ENCODE assay signal across 8 cellular contexts in the genomic region with DNA sequence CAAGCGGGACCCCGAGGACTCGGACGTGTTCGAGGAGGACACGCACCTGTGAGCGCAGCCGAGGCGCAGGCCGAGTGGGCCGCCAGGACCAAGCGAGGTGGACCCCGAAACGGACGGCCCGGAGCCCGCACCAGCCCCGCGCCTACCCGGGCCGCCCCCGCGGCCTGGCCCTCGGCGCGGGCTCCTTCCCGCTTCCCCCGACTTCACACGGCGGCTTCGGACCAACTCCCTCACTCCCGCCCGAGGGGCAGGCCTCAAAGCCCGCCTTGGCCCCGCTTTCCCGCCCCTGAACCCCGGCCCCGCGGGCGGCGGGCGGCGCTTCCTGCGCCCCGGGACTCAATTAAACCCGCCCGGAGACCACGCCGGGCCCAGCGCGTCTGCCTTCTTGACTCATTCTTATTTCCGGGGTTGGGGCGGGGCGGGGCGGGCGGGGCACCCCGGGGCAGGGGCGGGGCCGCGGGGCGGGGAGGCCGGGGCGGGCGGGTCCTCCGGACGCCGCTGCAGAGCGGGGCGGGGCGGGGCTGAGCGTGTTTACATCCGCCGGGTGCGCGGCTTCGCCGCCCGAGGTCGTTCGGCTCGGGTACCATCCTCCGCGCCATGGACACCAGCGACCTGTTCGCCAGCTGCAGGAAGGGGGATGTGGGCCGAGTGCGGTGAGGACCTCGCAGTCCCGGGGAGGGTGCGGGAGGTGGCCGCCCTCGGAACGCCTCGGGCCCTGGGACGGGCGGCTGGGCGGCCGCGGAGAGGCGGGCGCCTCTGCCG. TPM values are rescaled to one million over a fixed set of nuclear protein-coding genes. Genes with fewer than 3 reads are reported as not detected.
A peak's percentile ranks its signal among the peaks of the same experiment; 100 is the strongest.
DNase-seq lines count a peak whose midpoint lies in the region; ATAC-seq, FAIRE-seq and TF ChIP-seq lines count a peak whose summit lies in the region.

A gene (plus strand): TSS at position 524 of the 762 bp plus-strand sequence. CDS start 74 bp downstream, at position 598.

- TSS peak; percentile 94 for BruUV-seq in HepG2 (replicated peaks; lab: Mats Ljungman, UMichigan)

- 0% methylated on average over 2 of the region's 102 CpGs for WGBS in HepG2 (ENCODE audit: low lambda C conversion rate)

- H3K27me3 ChIP-seq in HepG2 (ENCODE audit: control insufficient read depth in 1 of 2, insufficient read depth in 2 of 2, low read length in 2 of 2): peaks cover 0 to 4% of the 10 kb centered on the region in 2 experiments; a peak in 1 of 5 replicates

- peak; percentile 50 to 58 for TF ChIP-seq POLR2A in HepG2 (IDR thresholded peaks at IDR 0.05; ENCODE audit: insufficient read depth in 1 of 2, low read depth in 2 of 2, low read length in 2 of 2)

- DNase-seq in ACHN: peak; percentile 69
- DNase-seq in NCI-H510A treated with DMSO at 0.1 percent for 48 hours (lab: John Stamatoyannopoulos, UW): peak; percentile 30
- DNase-seq in activated CD4-positive, alpha-beta T cell treated with anti-CD3 and anti-CD28 coated beads, Interleukin-2, amount 10 ng/mL, durations not matched to agents 7 days and 5 days: peak; percentile 87
- peak; percentile 85 for DNase-seq in coronary artery (ENCODE audit: low spot score)
- DNase-seq in HepG2 (ENCODE audit: low spot score): peak; percentile 53
- peak; percentile 86 for DNase-seq in stimulated activated CD4-positive, alpha-beta T cell treated with anti-CD3 and anti-CD28 coated beads, Interleukin-4, amount 100 ng/mL, for 24 hours

- TF ChIP-seq RAD21 in HepG2 (CRISPR knock-in tag; IDR thresholded peaks at IDR 0.05): no peak

- CTCF ChIA-PET in activated CD4-positive, alpha-beta T cell treated with anti-CD3 and anti-CD28 coated beads, Interleukin-2, amount 10 ng/mL, durations not matched to agents 7 days and 5 days (lab: Charles Lee): interaction anchor here (0.9 kb wide), 1 partner anchor 98 kb away, joined by 4 read pairs; no protein-coding TSS in a partner anchor
- CTCF ChIA-PET in HepG2 (lab: Yijun Ruan, JAX; ENCODE audit: low intra/inter-chr PET ratio, low total read pairs): no interaction called here

- in situ Hi-C loops in ACHN (cut with HindIII; ENCODE audit: low pct_ligation_motif_present, low pct_unique_long_range_greater_than_20kb, low sequenced_read_pairs): loop anchor here (25.0 kb wide), 1 partner anchor 290 kb away; no protein-coding TSS in a partner anchor
- in situ Hi-C loops in HepG2 (cut with HindIII; ENCODE audit: extremely low pct_ligation_motif_present, low pct_unique_long_range_greater_than_20kb): no loop called here

- H4K20me1 ChIP-seq in HepG2 (ENCODE audit: insufficient read depth, low read length): no peaks in the 10 kb centered on the region

- H3K4me1 ChIP-seq in HepG2 (ENCODE audit: insufficient read depth, low read length): peaks cover 19% of the 10 kb centered on the region

- no peaks in the 10 kb centered on the region for H3K9me3 Mint-ChIP-seq in activated CD4-positive, alpha-beta T cell treated with anti-CD3 and anti-CD28 coated beads, Interleukin-2, amount 10 ng/mL, durations not matched to agents 7 days and 5 days

- intact Hi-C loops in HepG2 (cut with micrococcal nuclease; ENCODE audit: unreplicated experiment): no loop called here

- no peaks in the 10 kb centered on the region for H3K27me3 Mint-ChIP-seq in activated CD4-positive, alpha-beta T cell treated with anti-CD3 and anti-CD28 coated beads, Interleukin-2, amount 10 ng/mL, durations not matched to agents 7 days and 5 days

- peak within 1 kb of the TSS; percentile 97 for H3K4me3 ChIP-seq in coronary artery
- H3K4me3 ChIP-seq in HepG2 (replicated peaks in 1 of 3; ENCODE audit: insufficient read depth in 1 of 3, low read depth in 2 of 3, low read length in 3 of 3): peak within 1 kb of the TSS; percentile 69 to 78 (median 78)

- no peaks in the 10 kb centered on the region for H3K36me3 ChIP-seq in HepG2 (replicated peaks in 1 of 2; ENCODE audit: control insufficient read depth in 1 of 2, insufficient read depth in 2 of 2, low read length in 2 of 2)

- H3K4me2 ChIP-seq in HepG2 (ENCODE audit: low read depth, low read length): peak within 1 kb of the TSS; percentile 76

- H3K4me3 Mint-ChIP-seq in activated CD4-positive, alpha-beta T cell treated with anti-CD3 and anti-CD28 coated beads, Interleukin-2, amount 10 ng/mL, durations not matched to agents 7 days and 5 days: peak within 1 kb of the TSS; percentile 87

- H3K4me1 Mint-ChIP-seq in activated CD4-positive, alpha-beta T cell treated with anti-CD3 and anti-CD28 coated beads, Interleukin-2, amount 10 ng/mL, durations not matched to agents 7 days and 5 days: peaks cover 19% of the 10 kb centered on the region

- no peak for FAIRE-seq in HepG2 (lab: Jason Lieb, UNC)

- no peaks in the 10 kb centered on the region for H3K9me3 ChIP-seq in HepG2 (ENCODE audit: low read length)

- peak within 1 kb of the TSS; percentile 83 for H3K9ac ChIP-seq in HepG2 (ENCODE audit: insufficient read depth, low read depth, low read length)

- no peak for TF ChIP-seq CTCF in coronary artery (IDR thresholded peaks at IDR 0.05)
- 0 out of 2 replicates have a peak, but pooled peaks have one; percentile 2 for TF ChIP-seq CTCF in HepG2 (CRISPR knock-in tag; IDR thresholded peaks at IDR 0.05)

- ATAC-seq in GM18909 (IDR thresholded peaks at IDR 0.05; ENCODE audit: poor library complexity, unreplicated experiment) (peak; percentile 58), HG03139 (IDR thresholded peaks at IDR 0.05; ENCODE audit: unreplicated experiment) (peak; percentile 61), HepG2 (peak; percentile 85)

- POLR2A ChIA-PET in activated CD4-positive, alpha-beta T cell treated with anti-CD3 and anti-CD28 coated beads, Interleukin-2, amount 10 ng/mL, durations not matched to agents 7 days and 5 days (lab: Charles Lee): interaction anchor here (0.5 kb wide), 1 partner anchor 107 kb away, joined by 3 read pairs; no protein-coding TSS in a partner anchor
- POLR2A ChIA-PET in HepG2 (lab: Yijun Ruan, JAX): no interaction called here

- no peaks in the 10 kb centered on the region for H3K36me3 Mint-ChIP-seq in activated CD4-positive, alpha-beta T cell treated with anti-CD3 and anti-CD28 coated beads, Interleukin-2, amount 10 ng/mL, durations not matched to agents 7 days and 5 days (ENCODE audit: low read depth)

- H2AFZ ChIP-seq in HepG2 (ENCODE audit: low read length): no peak within 1 kb of the TSS

- TF ChIP-seq EP300 in HepG2 (IDR thresholded peaks at IDR 0.05; ENCODE audit: low read depth in 2 of 2, low read length in 2 of 2): no peak
- no peak for TF ChIP-seq EP300 in HepG2 (CRISPR knock-in tag; IDR thresholded peaks at IDR 0.05; ENCODE audit: borderline replicate concordance)

- peak within 1 kb of the TSS; percentile 95 for H3K27ac ChIP-seq in coronary artery
- H3K27ac ChIP-seq in HepG2 (ENCODE audit: extremely low read length, insufficient read depth, low read length): peak within 1 kb of the TSS; percentile 49

- peak within 1 kb of the TSS; percentile 99 for H3K27ac Mint-ChIP-seq in activated CD4-positive, alpha-beta T cell treated with anti-CD3 and anti-CD28 coated beads, Interleukin-2, amount 10 ng/mL, durations not matched to agents 7 days and 5 days

- no peaks in the 10 kb centered on the region for H3K79me2 ChIP-seq in HepG2 (ENCODE audit: insufficient read depth, low read length)

TF ChIP-seq in HepG2, 621 proteins besides CTCF, POLR2A, EP300 and RAD21 (continues in another document):
- TF ChIP-seq, protein P1, sequence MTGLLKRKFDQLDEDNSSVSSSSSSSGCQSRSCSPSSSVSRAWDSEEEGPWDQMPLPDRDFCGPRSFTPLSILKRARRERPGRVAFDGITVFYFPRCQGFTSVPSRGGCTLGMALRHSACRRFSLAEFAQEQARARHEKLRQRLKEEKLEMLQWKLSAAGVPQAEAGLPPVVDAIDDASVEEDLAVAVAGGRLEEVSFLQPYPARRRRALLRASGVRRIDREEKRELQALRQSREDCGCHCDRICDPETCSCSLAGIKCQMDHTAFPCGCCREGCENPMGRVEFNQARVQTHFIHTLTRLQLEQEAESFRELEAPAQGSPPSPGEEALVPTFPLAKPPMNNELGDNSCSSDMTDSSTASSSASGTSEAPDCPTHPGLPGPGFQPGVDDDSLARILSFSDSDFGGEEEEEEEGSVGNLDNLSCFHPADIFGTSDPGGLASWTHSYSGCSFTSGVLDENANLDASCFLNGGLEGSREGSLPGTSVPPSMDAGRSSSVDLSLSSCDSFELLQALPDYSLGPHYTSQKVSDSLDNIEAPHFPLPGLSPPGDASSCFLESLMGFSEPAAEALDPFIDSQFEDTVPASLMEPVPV (CRISPR knock-in tag; IDR thresholded peaks at IDR 0.05): peak; percentile 39; the same call in 1 of the 2 replicates
- 0 out of 2 replicates have a peak, but pooled peaks have one; percentile 10 for TF ChIP-seq MAZ (IDR thresholded peaks at IDR 0.05; ENCODE audit: borderline replicate concordance, low read depth, low read length)
- TF ChIP-seq MAZ (CRISPR knock-in tag; IDR thresholded peaks at IDR 0.05; ENCODE audit: low read depth): peak; percentile 56; the same call in 1 of the 2 replicates
- 0 out of 2 replicates have a peak, but pooled peaks have one; percentile 6 for TF ChIP-seq ZSCAN25 (CRISPR knock-in tag; IDR thresholded peaks at IDR 0.05)

RNA-seq across cellular contexts. Expression of the gene that starts here (rescaled TPM):
- 10 to 100 TPM; 24.3 to 29.5 TPM for total RNA-seq in activated CD4-positive, alpha-beta T cell treated with anti-CD3 and anti-CD28 coated beads, Interleukin-2, amount 10 ng/mL, durations not matched to agents 7 days and 5 days
- 0.24 and 0.42 TPM in 2 replicates for total RNA-seq in HepG2 (2016; rRNA removed; fragmentation: Illumina TruSeq; extraction: Trizol)
- total RNA-seq in HepG2 (2016; cell fraction: cytosol; rRNA removed; fragmentation: Illumina TruSeq; extraction: Trizol; ENCODE audit: low read depth): 0.09 and 0.30 TPM in 2 replicates
- 0.13 and 0.30 TPM in 2 replicates for total RNA-seq in HepG2 (2016; cell fraction: insoluble cytoplasmic fraction; rRNA removed; fragmentation: Illumina TruSeq; extraction: Trizol)
- 0.56 and 0.72 TPM in 2 replicates for total RNA-seq in HepG2 (2016; cell fraction: membrane; rRNA removed; fragmentation: Illumina TruSeq; extraction: Trizol)
- 1.0 and 2.3 TPM in 2 replicates for total RNA-seq in HepG2 (2016; cell fraction: nucleus; rRNA removed; fragmentation: Illumina TruSeq; extraction: Trizol)
- polyA plus RNA-seq in HepG2 (2011; rRNA removed): 14.5 and 17.9 TPM in 2 replicates
- 12.3 and 15.2 TPM in 2 replicates for polyA plus RNA-seq in HepG2 (2011; cell fraction: cytosol; rRNA removed)
- polyA plus RNA-seq in HepG2 (2011; cell fraction: nucleus; rRNA removed): 97.1 and 99.3 TPM in 2 replicates
- 7.0 and 10.3 TPM in 2 replicates for polyA plus RNA-seq in HepG2 (2012)
- 0.44 and 0.71 TPM in 2 replicates for polyA plus RNA-seq in HepG2 (2016; cell fraction: cytosol; fragmentation: Illumina TruSeq; extraction: Trizol; ENCODE audit: low read depth)
- polyA plus RNA-seq in HepG2 (2016; cell fraction: insoluble cytoplasmic fraction; fragmentation: Illumina TruSeq; extraction: Trizol; ENCODE audit: low read depth): 0.98 and 1.0 TPM in 2 replicates
- polyA plus RNA-seq in HepG2 (2016; cell fraction: membrane; fragmentation: Illumina TruSeq; extraction: Trizol; ENCODE audit: low read depth): 0.39 and 0.88 TPM in 2 replicates
- polyA plus RNA-seq in HepG2 (2016; cell fraction: nucleus; fragmentation: Illumina TruSeq; extraction: Trizol; ENCODE audit: insufficient read depth, low read depth): 2.9 and 3.4 TPM in 2 replicates
- 33.1 and 57.2 TPM in 2 replicates for polyA minus RNA-seq in HepG2 (2011; rRNA and poly(A)+ RNA removed; ENCODE audit: low replicate concordance)
- polyA minus RNA-seq in HepG2 (2011; cell fraction: cytosol; rRNA and poly(A)+ RNA removed): 6.9 and 10.2 TPM in 2 replicates
- 15.7 and 18.6 TPM in 2 replicates for polyA minus RNA-seq in HepG2 (2011; cell fraction: nucleus; rRNA and poly(A)+ RNA removed)

Comparison
In these comparisons a context has a peak if more than half of its experiments do, and no peak if none do; other contexts are left out.
1. Peak in every context shown above with its lines: DNase-seq, ATAC-seq, H3K4me3 ChIP-seq and H3K27ac ChIP-seq.
2. RNA of the gene that starts here (total RNA-seq): 24.3 to 29.5 TPM in activated CD4-positive, alpha-beta T cell treated with anti-CD3 and anti-CD28 coated beads, Interleukin-2, amount 10 ng/mL, durations not matched to agents 7 days and 5 days; 0.09 to 2.3 TPM in HepG2; every median in the first group is over 4 times any median in the second.
3. DNase-seq: peak in every context shown above with its lines; median percentile 87 in activated CD4-positive, alpha-beta T cell treated with anti-CD3 and anti-CD28 coated beads, Interleukin-2, amount 10 ng/mL, durations not matched to agents 7 days and 5 days; 86 in stimulated activated CD4-positive, alpha-beta T cell treated with anti-CD3 and anti-CD28 coated beads, Interleukin-4, amount 100 ng/mL, for 24 hours; 85 in coronary artery; 69 in ACHN; 53 in HepG2; 30 in NCI-H510A treated with DMSO at 0.1 percent for 48 hours.